ENCODE assay signal across 12 cellular contexts in genomic region chr17:68954146-68954971, GRCh38. TPM values are rescaled to one million over a fixed set of nuclear protein-coding genes. Genes with fewer than 3 reads are reported as not detected.
A peak's percentile ranks its signal among the peaks of the same experiment; 100 is the strongest.
DNase-seq lines count a peak whose midpoint lies in the region; ATAC-seq and TF ChIP-seq lines count a peak whose summit lies in the region.
"Had no signal": no experiment of that assay in that cellular context is flagged by ENCODE, and none has a peak within 500 bp of the region (broad histone marks: within the 10 kb centered on the region; RNA-seq: fewer than 3 reads in every experiment).

No MANE protein-coding gene starts in this region.

- intact Hi-C loops in Right ventricle myocardium superior (cut with DNase I), result no loop called here
- intact Hi-C loops in ovary (cut with DNase I), result no loop called here
- intact Hi-C loops in vagina (cut with DNase I), result no loop called here

- 14 to 19% (median 17%) methylated on average over 4 of the region's 4 CpGs for WGBS in ovary, 3 donors

- TF ChIP-seq POLR2A in ovary (IDR thresholded peaks at IDR 0.05) (no peak), vagina (IDR thresholded peaks at IDR 0.05) (no peak)

- H3K27ac ChIP-seq in ovary, result peak overlapping the region in 1 of 2 donors; percentile 28
- peak overlapping the region; percentile 53 for H3K27ac ChIP-seq in vagina

- no peak for TF ChIP-seq EP300 in ovary (IDR thresholded peaks at IDR 0.05)

- H3K36me3 ChIP-seq in ovary (no peaks in the 10 kb centered on the region), vagina (no peaks in the 10 kb centered on the region)
- H3K36me3 ChIP-seq: Peyer's patch had no signal

- DNase-seq in astrocyte of the spinal cord (ENCODE audit: low read depth, low spot score), result peak; percentile 29
- DNase-seq in Right ventricle myocardium superior, result no peak
- no peak for DNase-seq in ovary
- DNase-seq in vagina (ENCODE audit: extremely low spot score in 2 of 2), result no peak
- no peak for DNase-seq in stimulated activated CD4-positive, alpha-beta T cell treated with anti-CD3 and anti-CD28 coated beads, Interleukin-4, amount 100 ng/mL, for 4 hours
- DNase-seq: activated CD4-positive, alpha-beta memory T cell treated with anti-CD3 and anti-CD28 coated beads, Interleukin-2, amount 10 ng/mL, durations not matched to agents 7 days and 5 days; activated naive CD4-positive, alpha-beta T cell; Peyer's patch; stimulated activated CD8-positive, alpha-beta memory T cell treated with anti-CD3 and anti-CD28 coated beads, Interleukin-4, amount 100 ng/mL, for 48 hours had no signal

- peak; percentile 36 for ATAC-seq in Right ventricle myocardium superior (ENCODE audit: poor library complexity)
- ATAC-seq in GM21390 (IDR thresholded peaks at IDR 0.05; ENCODE audit: unreplicated experiment), result no peak
- no peak for ATAC-seq in HG03520 (IDR thresholded peaks at IDR 0.05; ENCODE audit: unreplicated experiment)
- ATAC-seq: mucosa of descending colon had no signal

- no peak for TF ChIP-seq CTCF in astrocyte of the spinal cord (IDR thresholded peaks at IDR 0.05; ENCODE audit: low read depth, low read length)
- TF ChIP-seq CTCF in ovary (IDR thresholded peaks at IDR 0.05), result no peak
- TF ChIP-seq CTCF in vagina (IDR thresholded peaks at IDR 0.05), result no peak

- H3K27me3 ChIP-seq in ovary (no peaks in the 10 kb centered on the region), vagina (no peaks in the 10 kb centered on the region)
- H3K27me3 ChIP-seq: Peyer's patch had no signal

- H3K9me3 ChIP-seq in ovary (no peaks in the 10 kb centered on the region), vagina (no peaks in the 10 kb centered on the region)
- H3K9me3 ChIP-seq: mucosa of descending colon, Peyer's patch had no signal

- in situ Hi-C loops in astrocyte of the spinal cord (cut with HindIII; ENCODE audit: low sequenced_read_pairs), result no loop called here

- H3K4me3 ChIP-seq in astrocyte of the spinal cord (ENCODE audit: low read depth, low read length), result peak overlapping the region; percentile 30
- H3K4me3 ChIP-seq in ovary, result peak overlapping the region; percentile 44
- peak overlapping the region; percentile 33 to 41 for H3K4me3 ChIP-seq in vagina
- H3K4me3 ChIP-seq: mucosa of descending colon had no signal

- peaks cover 2% of the 10 kb centered on the region for H3K4me1 ChIP-seq in ovary (ENCODE audit: insufficient read depth)
- no peaks in the 10 kb centered on the region for H3K4me1 ChIP-seq in vagina
- H3K4me1 ChIP-seq: Peyer's patch had no signal

RNA-seq across cellular contexts. Expression of gene ABCA8, which starts 0.8 kb away (rescaled TPM):
- 52.9 TPM for total RNA-seq in Right ventricle myocardium superior
- 100 to 1,000 TPM in 4 of 7 donors, 10 to 100 TPM in 3; 84.4 to 218 (median 110) TPM for total RNA-seq in ovary
- 10 to 100 TPM; 69.2 to 78.0 TPM for polyA plus RNA-seq in ovary
- total RNA-seq in vagina, result 75.9 TPM
- total RNA-seq: activated CD4-positive, alpha-beta memory T cell treated with anti-CD3 and anti-CD28 coated beads, Interleukin-2, amount 10 ng/mL, durations not matched to agents 7 days and 5 days had no signal
